Comparison of ENCODE assay signal across 2 cellular contexts in the genomic region with DNA sequence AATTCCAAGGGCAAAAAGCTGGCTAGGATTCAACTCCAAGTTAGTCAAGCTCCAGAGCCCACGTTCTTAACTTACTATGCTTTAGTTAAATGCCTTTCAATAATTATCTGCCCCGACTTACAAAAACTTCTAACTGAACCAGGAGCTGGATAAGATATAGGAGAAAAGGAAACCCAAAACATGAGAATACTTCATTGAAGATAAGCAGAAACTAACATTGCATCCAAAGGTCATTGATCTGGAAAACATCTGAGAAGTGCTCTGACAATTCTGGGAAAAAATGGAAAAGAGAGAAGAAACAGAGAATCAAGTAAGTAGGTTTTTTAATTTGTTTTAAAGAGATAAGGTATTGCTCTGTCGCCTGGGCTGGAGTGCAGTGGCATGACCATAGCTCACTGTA.
TF ChIP-seq lines count a peak whose summit lies in the region.

No MANE protein-coding gene starts in this region.

TF ChIP-seq in SK-N-SH treated with all-trans-retinoic acid at 6 μM for 48 hours, 23 proteins besides CTCF, POLR2A, EP300 and RAD21:
- no peak for TF ChIP-seq ZNF565 (CRISPR knock-in tag; conservative IDR thresholded peaks at IDR 0.05; ENCODE audit: low read depth)
- no peak for TF ChIP-seq GLIS3 (CRISPR knock-in tag; IDR thresholded peaks at IDR 0.05)
- TF ChIP-seq ISL1 (CRISPR knock-in tag; IDR thresholded peaks at IDR 0.05) = peak; percentile 26; the same call in 1 of the 2 replicates
- TF ChIP-seq TCF4 (CRISPR knock-in tag; IDR thresholded peaks at IDR 0.05; ENCODE audit: borderline replicate concordance) = 0 out of 2 replicates have a peak, but pooled peaks have one; percentile 14

TF ChIP-seq in SK-N-SH, 30 proteins besides CTCF, POLR2A, EP300 and RAD21:
- TF ChIP-seq TCF12 (IDR thresholded peaks at IDR 0.05) (no peak), RCOR1 (IDR thresholded peaks at IDR 0.05; ENCODE audit: low read length) (no peak), FOSL2 (IDR thresholded peaks at IDR 0.05; ENCODE audit: borderline replicate concordance, low read depth) (no peak), ELF1 (IDR thresholded peaks at IDR 0.05) (no peak), TEAD4 (IDR thresholded peaks at IDR 0.05; ENCODE audit: borderline replicate concordance, insufficient read depth) (no peak), POLR2AphosphoS5 (IDR thresholded peaks at IDR 0.05; ENCODE audit: low read depth, low read length) (no peak), FOXJ3 (CRISPR knock-in tag; IDR thresholded peaks at IDR 0.05) (no peak), SIN3A (IDR thresholded peaks at IDR 0.05; ENCODE audit: borderline replicate concordance, low read depth, low read length) (no peak), MEF2A (IDR thresholded peaks at IDR 0.05; ENCODE audit: borderline replicate concordance, low read depth) (no peak), GATA2 (CRISPR knock-in tag; IDR thresholded peaks at IDR 0.05) (no peak)
- TF ChIP-seq, protein P1, sequence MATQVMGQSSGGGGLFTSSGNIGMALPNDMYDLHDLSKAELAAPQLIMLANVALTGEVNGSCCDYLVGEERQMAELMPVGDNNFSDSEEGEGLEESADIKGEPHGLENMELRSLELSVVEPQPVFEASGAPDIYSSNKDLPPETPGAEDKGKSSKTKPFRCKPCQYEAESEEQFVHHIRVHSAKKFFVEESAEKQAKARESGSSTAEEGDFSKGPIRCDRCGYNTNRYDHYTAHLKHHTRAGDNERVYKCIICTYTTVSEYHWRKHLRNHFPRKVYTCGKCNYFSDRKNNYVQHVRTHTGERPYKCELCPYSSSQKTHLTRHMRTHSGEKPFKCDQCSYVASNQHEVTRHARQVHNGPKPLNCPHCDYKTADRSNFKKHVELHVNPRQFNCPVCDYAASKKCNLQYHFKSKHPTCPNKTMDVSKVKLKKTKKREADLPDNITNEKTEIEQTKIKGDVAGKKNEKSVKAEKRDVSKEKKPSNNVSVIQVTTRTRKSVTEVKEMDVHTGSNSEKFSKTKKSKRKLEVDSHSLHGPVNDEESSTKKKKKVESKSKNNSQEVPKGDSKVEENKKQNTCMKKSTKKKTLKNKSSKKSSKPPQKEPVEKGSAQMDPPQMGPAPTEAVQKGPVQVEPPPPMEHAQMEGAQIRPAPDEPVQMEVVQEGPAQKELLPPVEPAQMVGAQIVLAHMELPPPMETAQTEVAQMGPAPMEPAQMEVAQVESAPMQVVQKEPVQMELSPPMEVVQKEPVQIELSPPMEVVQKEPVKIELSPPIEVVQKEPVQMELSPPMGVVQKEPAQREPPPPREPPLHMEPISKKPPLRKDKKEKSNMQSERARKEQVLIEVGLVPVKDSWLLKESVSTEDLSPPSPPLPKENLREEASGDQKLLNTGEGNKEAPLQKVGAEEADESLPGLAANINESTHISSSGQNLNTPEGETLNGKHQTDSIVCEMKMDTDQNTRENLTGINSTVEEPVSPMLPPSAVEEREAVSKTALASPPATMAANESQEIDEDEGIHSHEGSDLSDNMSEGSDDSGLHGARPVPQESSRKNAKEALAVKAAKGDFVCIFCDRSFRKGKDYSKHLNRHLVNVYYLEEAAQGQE (IDR thresholded peaks at IDR 0.05; ENCODE audit: low read depth, low read length) = no peak
TF ChIP-seq in SK-N-SH: peak in this region for 0.
